ENCODE assay signal across 21 cellular contexts in the genomic region with DNA sequence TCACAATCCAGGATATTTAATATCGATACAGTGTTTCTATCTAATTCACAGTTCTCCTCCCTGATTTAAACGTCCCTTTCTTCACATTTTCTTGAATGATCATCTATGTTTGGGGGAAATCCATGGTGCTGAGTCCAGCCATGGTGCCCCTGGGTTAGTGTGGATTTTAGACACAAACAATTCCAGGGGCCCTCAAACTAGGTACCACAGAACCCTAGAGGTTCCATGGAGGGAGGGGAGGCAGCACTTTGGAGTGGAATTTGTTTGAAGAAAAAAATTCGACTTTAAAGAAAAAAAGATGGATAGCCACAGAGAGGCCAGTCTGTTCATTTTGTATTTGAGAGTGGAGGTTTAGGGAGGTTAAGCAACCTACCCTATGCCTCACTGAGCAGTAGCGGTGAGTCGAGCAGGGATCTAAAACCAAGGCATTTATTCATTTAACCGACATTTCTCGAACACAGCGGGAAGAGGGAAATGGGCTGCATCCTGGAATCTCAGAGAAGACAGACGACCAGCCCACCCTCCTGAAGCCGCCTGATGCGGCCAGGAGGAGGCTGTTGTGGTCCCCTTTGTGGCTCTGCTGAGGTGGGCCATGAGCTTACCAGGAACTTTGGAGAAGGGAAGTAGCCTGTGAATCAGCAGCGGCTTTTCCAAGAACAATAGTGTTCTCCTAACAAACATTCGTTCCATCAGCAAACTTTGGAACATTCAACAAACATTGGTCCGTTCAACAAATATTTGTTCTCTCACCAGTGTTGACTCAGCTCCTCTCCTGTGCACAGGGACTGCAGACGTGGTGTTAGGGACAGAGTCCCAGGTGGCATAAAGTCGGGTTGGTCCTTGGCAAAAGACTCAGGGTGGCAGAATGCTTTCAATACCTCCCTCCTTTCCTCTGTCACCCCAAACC.
DNase-seq lines count a peak whose midpoint lies in the region; ATAC-seq, FAIRE-seq and TF ChIP-seq lines count a peak whose summit lies in the region.
"Had no signal": no experiment of that assay in that cellular context is flagged by ENCODE, and none has a peak within 500 bp of the region (broad histone marks: within the 10 kb centered on the region; RNA-seq: fewer than 3 reads in every experiment).

No MANE protein-coding gene starts in this region.

- H3K4me1 ChIP-seq in IMR-90 (ENCODE audit: control insufficient read depth, insufficient read depth, low read length) (no peaks in the 10 kb centered on the region), HepG2 (ENCODE audit: insufficient read depth, low read length) (peaks cover 34% of the 10 kb centered on the region)

- H3K27me3 Mint-ChIP-seq in activated CD4-positive, alpha-beta memory T cell treated with anti-CD3 and anti-CD28 coated beads for 36 hours: peaks cover 56% of the 10 kb centered on the region

- no peaks in the 10 kb centered on the region for H3K79me1 ChIP-seq in IMR-90 (ENCODE audit: low read depth in 1 of 2, low read length in 2 of 2)

- no peak overlapping the region for H3K4me3 Mint-ChIP-seq in activated CD4-positive, alpha-beta memory T cell treated with anti-CD3 and anti-CD28 coated beads for 36 hours
- H3K4me3 Mint-ChIP-seq: activated CD8-positive, alpha-beta memory T cell treated with anti-CD3 and anti-CD28 coated beads, Interleukin-2, amount 10 ng/mL, durations not matched to agents 7 days and 5 days had no signal

- BruUV-seq in IMR-90 (replicated peaks; lab: Mats Ljungman, UMichigan) (no TSS peak), HepG2 (replicated peaks; lab: Mats Ljungman, UMichigan) (no TSS peak)

- no peak overlapping the region for H2AK5ac ChIP-seq in IMR-90 (ENCODE audit: low read depth, low read length)

- POLR2A ChIA-PET in IMR-90 (lab: Charles Lee; ENCODE audit: unreplicated experiment) (no interaction called here), HepG2 (lab: Yijun Ruan, JAX) (no interaction called here)
- POLR2A ChIA-PET in activated CD4-positive, alpha-beta memory T cell treated with anti-CD3 and anti-CD28 coated beads for 36 hours (lab: Charles Lee): no interaction called here

- in situ Hi-C loops in IMR-90 (cut with MboI; ENCODE audit: low sequenced_read_pairs) (no loop called here), HepG2 (cut with HindIII; ENCODE audit: extremely low pct_ligation_motif_present, low pct_unique_long_range_greater_than_20kb) (no loop called here)

- H3K9me3 Mint-ChIP-seq in activated CD4-positive, alpha-beta memory T cell treated with anti-CD3 and anti-CD28 coated beads for 36 hours: no peaks in the 10 kb centered on the region

- TF ChIP-seq RAD21 in IMR-90 (IDR thresholded peaks at IDR 0.05; ENCODE audit: low read length) (no peak), HepG2 (CRISPR knock-in tag; IDR thresholded peaks at IDR 0.05) (no peak)

- 33% methylated on average over 1 of the region's 16 CpGs; no CpG with 5 or more reads in 1 of the 2 experiments for WGBS in IMR-90 (ENCODE audit: extremely low coverage in 2 of 2, insufficient read length in 1 of 2), 2 experiments
- 3% methylated on average over 13 of the region's 16 CpGs for WGBS in HepG2 (ENCODE audit: low lambda C conversion rate)

- H3K27ac ChIP-seq in 22Rv1 (peak overlapping the region; percentile 44), IMR-90 (ENCODE audit: insufficient read depth, low read length) (no peak overlapping the region), HepG2 (ENCODE audit: extremely low read length, insufficient read depth, low read length) (no peak overlapping the region), caudate nucleus (ENCODE audit: low read depth, low read length) (no peak overlapping the region)
- H3K27ac ChIP-seq: ovary, skin epidermis, vagina had no signal

- no peak overlapping the region for H3K27ac Mint-ChIP-seq in activated CD4-positive, alpha-beta memory T cell treated with anti-CD3 and anti-CD28 coated beads for 36 hours
- H3K27ac Mint-ChIP-seq: activated CD8-positive, alpha-beta memory T cell treated with anti-CD3 and anti-CD28 coated beads, Interleukin-2, amount 10 ng/mL, durations not matched to agents 7 days and 5 days had no signal

- H3K36me3 Mint-ChIP-seq in activated CD4-positive, alpha-beta memory T cell treated with anti-CD3 and anti-CD28 coated beads for 36 hours: no peaks in the 10 kb centered on the region
- H3K36me3 Mint-ChIP-seq: activated CD8-positive, alpha-beta memory T cell treated with anti-CD3 and anti-CD28 coated beads, Interleukin-2, amount 10 ng/mL, durations not matched to agents 7 days and 5 days had no signal

- no peaks in the 10 kb centered on the region; the same call in 1 of the 2 replicates for H3K9me1 ChIP-seq in IMR-90 (ENCODE audit: insufficient read depth, low read length)

- H2BK120ac ChIP-seq in IMR-90 (ENCODE audit: low read depth, low read length): no peak overlapping the region

- H3K9me3 ChIP-seq in IMR-90 (ENCODE audit: control insufficient read depth, insufficient read depth, low read length): no peaks in the 10 kb centered on the region
- no peaks in the 10 kb centered on the region for H3K9me3 ChIP-seq in HepG2 (ENCODE audit: low read length)
- H3K9me3 ChIP-seq: ovary, vagina had no signal

- H3K36me3 ChIP-seq in IMR-90 (ENCODE audit: control insufficient read depth, insufficient read depth, low read length) (no peaks in the 10 kb centered on the region), HepG2 (replicated peaks in 1 of 2; ENCODE audit: control insufficient read depth in 1 of 2, insufficient read depth in 2 of 2, low read length in 2 of 2) (no peaks in the 10 kb centered on the region)
- H3K36me3 ChIP-seq: ovary, vagina had no signal

- H2AK9ac ChIP-seq in IMR-90 (replicated peaks; ENCODE audit: low read depth, low read length, poor library complexity): no peak overlapping the region

- no peaks in the 10 kb centered on the region for H3K79me2 ChIP-seq in HepG2 (ENCODE audit: insufficient read depth, low read length)

- H3K18ac ChIP-seq in IMR-90 (ENCODE audit: low read depth, low read length): no peak overlapping the region

- no peak overlapping the region for H3K4me3 ChIP-seq in IMR-90 (ENCODE audit: insufficient read depth, low read depth, low read length)
- H3K4me3 ChIP-seq in HepG2 (replicated peaks in 1 of 3; ENCODE audit: insufficient read depth in 1 of 3, low read depth in 2 of 3, low read length in 3 of 3): peak overlapping the region in 1 of 3 experiments; percentile 37; a peak in 1 of 6 replicates
- H3K4me3 ChIP-seq: GM12878, ovary, skin epidermis, vagina had no signal

- no peak overlapping the region for H3K14ac ChIP-seq in IMR-90 (replicated peaks; ENCODE audit: low read depth, low read length)

- ATAC-seq in IMR-90 (ENCODE audit: low read depth) (no peak), HepG2 (peak; percentile 97)
- ATAC-seq: activated CD8-positive, alpha-beta memory T cell treated with anti-CD3 and anti-CD28 coated beads, Interleukin-2, amount 10 ng/mL, durations not matched to agents 7 days and 5 days; GM12878 had no signal

- H4K20me1 ChIP-seq in IMR-90 (ENCODE audit: insufficient read depth, low read length) (no peaks in the 10 kb centered on the region), HepG2 (ENCODE audit: insufficient read depth, low read length) (peaks cover 8% of the 10 kb centered on the region; the same call in 1 of the 2 replicates)

- no peak overlapping the region for H2BK20ac ChIP-seq in IMR-90 (ENCODE audit: low read depth, low read length)

- dilution Hi-C loops in IMR-90 (cut with HindIII; ENCODE audit: low sequenced_read_pairs, unreplicated experiment): no loop called here

- H3K56ac ChIP-seq in IMR-90 (ENCODE audit: extremely low read depth, insufficient read depth, low read length): no peak overlapping the region

- no peak overlapping the region for H2BK15ac ChIP-seq in IMR-90 (ENCODE audit: low read depth, low read length)

- TF ChIP-seq POLR2A in IMR-90 (IDR thresholded peaks at IDR 0.05; ENCODE audit: low read depth, low read length) (no peak), HepG2 (IDR thresholded peaks at IDR 0.05; ENCODE audit: insufficient read depth in 1 of 2, low read depth in 2 of 2, low read length in 2 of 2) (no peak)

- TF ChIP-seq CTCF in 22Rv1 (IDR thresholded peaks at IDR 0.05): no peak
- TF ChIP-seq CTCF in IMR-90 (conservative IDR thresholded peaks at IDR 0.05; ENCODE audit: low read depth, low read length): no peak
- peak; percentile 21; the same call in 1 of the 2 replicates for TF ChIP-seq CTCF in HepG2 (CRISPR knock-in tag; IDR thresholded peaks at IDR 0.05)

- H3K27me3 ChIP-seq in IMR-90 (ENCODE audit: control insufficient read depth, insufficient read depth, low read length) (peaks cover 84% of the 10 kb centered on the region), HepG2 (ENCODE audit: control insufficient read depth in 1 of 2, insufficient read depth in 2 of 2, low read length in 2 of 2) (peaks cover 12 to 71% of the 10 kb centered on the region in 2 experiments)
- H3K27me3 ChIP-seq: ovary, vagina had no signal

- no peak overlapping the region for H3K4ac ChIP-seq in IMR-90 (ENCODE audit: low read depth, low read length)

- H3K4me2 ChIP-seq in IMR-90 (ENCODE audit: low read depth, low read length) (no peak overlapping the region), HepG2 (ENCODE audit: low read depth, low read length) (peak overlapping the region; percentile 58)

- no peak overlapping the region for H2BK5ac ChIP-seq in IMR-90 (ENCODE audit: low read depth, low read length, poor library complexity, severe bottlenecking)

- CTCF ChIA-PET in IMR-90 (lab: Yijun Ruan, JAX) (no interaction called here), HepG2 (lab: Yijun Ruan, JAX; ENCODE audit: low intra/inter-chr PET ratio, low total read pairs) (no interaction called here)
- CTCF ChIA-PET in activated CD4-positive, alpha-beta memory T cell treated with anti-CD3 and anti-CD28 coated beads for 36 hours (lab: Charles Lee): no interaction called here

- no peak overlapping the region for H4K5ac ChIP-seq in IMR-90 (ENCODE audit: low read depth, low read length)

- DNase-seq in IMR-90 (no peak), SHP77 treated with DMSO at 0.1 percent for 48 hours (lab: John Stamatoyannopoulos, UW) (peak; percentile 73), HepG2 (ENCODE audit: low spot score) (peak; percentile 91), caudate nucleus (lab: John Stamatoyannopoulos, UW) (no peak), HPDE6-E6E7 (ENCODE audit: extremely low spot score) (no peak)
- DNase-seq in activated CD4-positive, alpha-beta memory T cell treated with anti-CD3 and anti-CD28 coated beads for 36 hours: no peak
- DNase-seq in stimulated activated CD8-positive, alpha-beta memory T cell treated with anti-CD3 and anti-CD28 coated beads, Interleukin-4, amount 100 ng/mL, for 48 hours: no peak
- DNase-seq: activated CD8-positive, alpha-beta memory T cell treated with anti-CD3 and anti-CD28 coated beads, Interleukin-2, amount 10 ng/mL, durations not matched to agents 7 days and 5 days; activated gamma-delta T cell treated with Interleukin-2 at 50 U/mL for 16 hours; cortex of kidney; erythroblast; H7; islet precursor cell; NCI-H446 treated with DMSO at 0.1 percent for 48 hours; ovary; stimulated activated naive CD4-positive, alpha-beta T cell had no signal

- peaks cover 6% of the 10 kb centered on the region for H3K4me1 Mint-ChIP-seq in activated CD4-positive, alpha-beta memory T cell treated with anti-CD3 and anti-CD28 coated beads for 36 hours (ENCODE audit: low read depth)
- H3K4me1 Mint-ChIP-seq: activated CD8-positive, alpha-beta memory T cell treated with anti-CD3 and anti-CD28 coated beads, Interleukin-2, amount 10 ng/mL, durations not matched to agents 7 days and 5 days had no signal

- H3K23ac ChIP-seq in IMR-90 (ENCODE audit: low read depth, low read length): no peak overlapping the region

- no peak overlapping the region for H4K8ac ChIP-seq in IMR-90 (ENCODE audit: low read depth in 2 of 2, low read length in 2 of 2)

- H2AFZ ChIP-seq in IMR-90 (replicated peaks; ENCODE audit: low read length, poor library complexity): peak overlapping the region; percentile 10
- no peak overlapping the region for H2AFZ ChIP-seq in HepG2 (ENCODE audit: low read length)

- no peak overlapping the region for H4K91ac ChIP-seq in IMR-90 (ENCODE audit: insufficient read depth, low read depth, low read length)

- peak; percentile 95 for FAIRE-seq in HepG2 (lab: Jason Lieb, UNC)
- FAIRE-seq: astrocyte, GM12878 had no signal

- H3K9ac ChIP-seq in IMR-90 (ENCODE audit: low read depth, low read length) (no peak overlapping the region), HepG2 (ENCODE audit: insufficient read depth, low read depth, low read length) (no peak overlapping the region)

- intact Hi-C loops in IMR-90 (cut with micrococcal nuclease) (no loop called here), HepG2 (cut with micrococcal nuclease; ENCODE audit: unreplicated experiment) (loop anchor here (1.0 kb wide), 1 partner anchor 66 kb away; no protein-coding TSS in a partner anchor)
- intact Hi-C loops in activated CD4-positive, alpha-beta memory T cell treated with anti-CD3 and anti-CD28 coated beads for 36 hours (cut with micrococcal nuclease): no loop called here

- TF ChIP-seq EP300 in HepG2 (IDR thresholded peaks at IDR 0.05; ENCODE audit: low read depth in 2 of 2, low read length in 2 of 2) (peak; percentile 73 to 82; a peak in 3 of 4 replicates), HepG2 (CRISPR knock-in tag; IDR thresholded peaks at IDR 0.05; ENCODE audit: borderline replicate concordance) (peak; percentile 72; the same call in 1 of the 2 replicates)

Comparison
In these comparisons a context has a peak if more than half of its experiments do, and no peak if none do; other contexts are left out.
1. DNase-seq: peak in SHP77 treated with DMSO at 0.1 percent for 48 hours (single experiment) and HepG2 (single experiment); none in IMR-90 (single experiment), caudate nucleus (0 of 61), activated CD4-positive, alpha-beta memory T cell treated with anti-CD3 and anti-CD28 coated beads for 36 hours (single experiment), stimulated activated CD8-positive, alpha-beta memory T cell treated with anti-CD3 and anti-CD28 coated beads, Interleukin-4, amount 100 ng/mL, for 48 hours (single experiment) and HPDE6-E6E7 (single experiment).